Comparison of ENCODE assay signal across 24 cellular contexts in genomic region chr17:71830916-71831315, GRCh38.
DNase-seq lines count a peak whose midpoint lies in the region; ATAC-seq and TF ChIP-seq lines count a peak whose summit lies in the region.
"Had no signal": no experiment of that assay in that cellular context is flagged by ENCODE, and none has a peak within 500 bp of the region (broad histone marks: within the 10 kb centered on the region; RNA-seq: fewer than 3 reads in every experiment).

No MANE protein-coding gene starts in this region.

- no peak overlapping the region for H3K4me3 Mint-ChIP-seq in chondrocyte (ENCODE audit: unreplicated experiment)
- H3K4me3 Mint-ChIP-seq: activated naive CD8-positive, alpha-beta T cell treated with anti-CD3 and anti-CD28 coated beads, Interleukin-2, amount 50 U/mL, for 24 hours; HFFc6; memory B cell had no signal

- intact Hi-C loops in uterus (cut with DNase I; ENCODE audit: low total_unique reads) (no loop called here), ovary (cut with DNase I) (no loop called here)

- H3K36me3 ChIP-seq in uterus: no peaks in the 10 kb centered on the region
- no peaks in the 10 kb centered on the region for H3K36me3 ChIP-seq in ovary
- H3K36me3 ChIP-seq: breast epithelium, right atrium auricular region had no signal

- H3K9me3 ChIP-seq in uterus (no peaks in the 10 kb centered on the region), ovary (no peaks in the 10 kb centered on the region)
- H3K9me3 ChIP-seq: breast epithelium, right atrium auricular region, testis had no signal

- peaks cover 3% of the 10 kb centered on the region for H3K27me3 Mint-ChIP-seq in chondrocyte (ENCODE audit: low read depth)
- H3K27me3 Mint-ChIP-seq: activated naive CD8-positive, alpha-beta T cell treated with anti-CD3 and anti-CD28 coated beads, Interleukin-2, amount 50 U/mL, for 24 hours; memory B cell had no signal

- 22 to 27% (median 27%) methylated on average over 7 of the region's 7 CpGs for WGBS in ovary, 3 donors

- no peak overlapping the region for H3K27ac Mint-ChIP-seq in chondrocyte (ENCODE audit: unreplicated experiment)
- H3K27ac Mint-ChIP-seq: activated naive CD8-positive, alpha-beta T cell treated with anti-CD3 and anti-CD28 coated beads, Interleukin-2, amount 50 U/mL, for 24 hours; HFFc6; memory B cell had no signal

- H3K4me3 ChIP-seq in uterus: no peak overlapping the region
- no peak overlapping the region for H3K4me3 ChIP-seq in ovary
- H3K4me3 ChIP-seq: breast epithelium, K562, right atrium auricular region, testis had no signal

- H3K9me3 Mint-ChIP-seq in chondrocyte (ENCODE audit: low read depth): no peaks in the 10 kb centered on the region
- H3K9me3 Mint-ChIP-seq: HFFc6 had no signal

- no peak for TF ChIP-seq EP300 in ovary (IDR thresholded peaks at IDR 0.05)

- H3K27me3 ChIP-seq in uterus (no peaks in the 10 kb centered on the region), ovary (no peaks in the 10 kb centered on the region)
- H3K27me3 ChIP-seq: right atrium auricular region, testis had no signal

- peak; percentile 29 for TF ChIP-seq CTCF in chondrocyte (IDR thresholded peaks at IDR 0.05)
- TF ChIP-seq CTCF in uterus (IDR thresholded peaks at IDR 0.05): no peak
- TF ChIP-seq CTCF in omental fat pad (IDR thresholded peaks at IDR 0.05): no peak
- no peak for TF ChIP-seq CTCF in ovary (IDR thresholded peaks at IDR 0.05)

- ATAC-seq in omental fat pad (ENCODE audit: low FRiP score): no peak
- ATAC-seq: activated naive CD8-positive, alpha-beta T cell treated with anti-CD3 and anti-CD28 coated beads, Interleukin-2, amount 50 U/mL, for 24 hours; K562; left cardiac atrium had no signal

- H3K4me1 Mint-ChIP-seq in chondrocyte (ENCODE audit: low read depth): peaks cover 11% of the 10 kb centered on the region
- H3K4me1 Mint-ChIP-seq: activated naive CD8-positive, alpha-beta T cell treated with anti-CD3 and anti-CD28 coated beads, Interleukin-2, amount 50 U/mL, for 24 hours; memory B cell had no signal

- no peak overlapping the region for H3K27ac ChIP-seq in uterus
- H3K27ac ChIP-seq in ovary: no peak overlapping the region
- H3K27ac ChIP-seq: breast epithelium, right atrium auricular region, testis had no signal

- DNase-seq in NCI-H69 (lab: John Stamatoyannopoulos, UW) (peak; percentile 66), chondrocyte (ENCODE audit: low spot score) (no peak), islet precursor cell (peak; percentile 86), retina (peak; percentile 64), uterus (no peak), omental fat pad (ENCODE audit: low spot score) (no peak), ovary (no peak)
- DNase-seq: activated gamma-delta T cell treated with Interleukin-2 at 50 U/mL for 16 hours; activated naive CD8-positive, alpha-beta T cell treated with anti-CD3 and anti-CD28 coated beads, Interleukin-2, amount 50 U/mL, for 24 hours; activated T-cell treated with anti-CD3 and anti-CD28 coated beads, Interleukin-2, amount 50 U/mL, for 1 hour; cortex of kidney; HFFc6; left cardiac atrium; MM.1S; NCI-H1417 treated with DMSO at 0.1 percent for 48 hours; NCI-H510A; stimulated activated CD4-positive, alpha-beta T cell treated with anti-CD3 and anti-CD28 coated beads, Interleukin-12 subunit alpha, Interleukin-12 subunit beta, amount 100 ng/mL, for 4 hours; stimulated activated CD4-positive, alpha-beta T cell treated with anti-CD3 and anti-CD28 coated beads, Interleukin-4, amount 100 ng/mL, for 4 hours; stimulated activated naive CD4-positive, alpha-beta T cell; testis had no signal

- H3K36me3 Mint-ChIP-seq in chondrocyte (ENCODE audit: low read depth): no peaks in the 10 kb centered on the region
- H3K36me3 Mint-ChIP-seq: memory B cell had no signal

- H3K4me1 ChIP-seq in uterus (no peaks in the 10 kb centered on the region), ovary (ENCODE audit: insufficient read depth) (no peaks in the 10 kb centered on the region)
- H3K4me1 ChIP-seq: breast epithelium, right atrium auricular region, testis had no signal

- TF ChIP-seq POLR2A in uterus (IDR thresholded peaks at IDR 0.05) (no peak), ovary (IDR thresholded peaks at IDR 0.05) (no peak)

Comparison
In these comparisons a context has a peak if more than half of its experiments do, and no peak if none do; other contexts are left out.
1. DNase-seq: peak in NCI-H69 (single experiment), islet precursor cell (single experiment) and retina (single experiment); none in chondrocyte (single experiment), uterus (0 of 2), omental fat pad (single experiment) and ovary (0 of 5).